In the genomic region with DNA sequence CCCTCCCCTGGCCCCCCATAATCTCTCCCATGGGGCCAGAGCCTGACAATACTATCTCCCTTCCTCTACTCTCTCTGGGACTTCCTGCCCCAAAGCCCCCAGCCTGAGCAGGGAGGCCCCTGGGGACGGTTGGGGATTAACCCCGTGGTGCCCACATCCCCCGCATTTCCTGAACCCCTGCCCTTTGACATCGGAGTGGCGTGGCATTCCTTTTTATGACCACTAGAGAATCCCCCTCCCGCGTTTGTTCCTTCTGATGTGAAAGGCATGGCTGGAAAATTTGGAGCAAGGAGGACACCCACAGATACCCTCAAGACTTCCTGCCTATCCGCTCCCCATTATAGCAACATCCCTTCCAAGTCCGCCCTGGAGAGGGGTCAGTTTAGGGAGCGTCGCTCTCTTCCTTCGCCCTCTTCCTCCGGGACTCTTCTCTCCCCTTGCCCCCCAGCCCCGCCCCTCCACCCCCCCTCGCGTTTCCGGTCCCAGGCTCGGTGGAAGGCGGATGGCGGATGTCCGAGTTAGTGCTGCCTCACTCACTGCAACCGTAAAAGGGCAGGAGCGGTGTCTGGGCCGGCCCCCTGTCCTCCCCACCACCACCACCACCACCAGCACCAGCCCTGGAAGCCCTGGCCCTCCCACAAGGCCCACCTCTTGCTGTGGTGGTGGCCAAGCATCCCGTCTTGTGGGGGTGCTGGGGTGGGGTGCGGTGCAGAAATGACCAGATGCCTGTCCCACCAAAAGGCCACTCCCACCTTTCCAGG, we compare ENCODE assay signal across 8 cellular contexts. TPM values are rescaled to one million over a fixed set of nuclear protein-coding genes. Genes with fewer than 3 reads are reported as not detected.
DNase-seq lines count a peak whose midpoint lies in the region; TF ChIP-seq lines count a peak whose summit lies in the region.

No MANE protein-coding gene starts in this region.

- TF ChIP-seq CTCF in HFFc6 (IDR thresholded peaks at IDR 0.05) (peak; percentile 26), liver (IDR thresholded peaks at IDR 0.05; ENCODE audit: low read depth, low read length, missing input control) (no peak)

- H3K27me3 ChIP-seq in liver (ENCODE audit: control insufficient read depth in 4 of 4, insufficient read depth in 4 of 4, low read length in 3 of 4): no peaks in the 10 kb centered on the region

- H3K4me1 Mint-ChIP-seq in HFFc6 (ENCODE audit: low read depth): peaks cover 42% of the 10 kb centered on the region
- H3K4me1 Mint-ChIP-seq in dendritic cell treated with granulocyte-macrophage colony-stimulating factor and Interleukin-4, amounts not matched to agents 40 ng/mL and 50 ng/mL, for 4 days (ENCODE audit: low read depth): peaks cover 66% of the 10 kb centered on the region

- DNase-seq in DMS53 treated with DMSO at 0.1 percent for 48 hours (lab: John Stamatoyannopoulos, UW; ENCODE audit: unreplicated experiment) (peak; percentile 41), HFFc6 (peak; percentile 57), SK-MEL-5 (ENCODE audit: low read depth, low spot score) (peak; percentile 39), substantia nigra (lab: John Stamatoyannopoulos, UW) (peak in 21 of 49 donors; percentile 6 to 70 (median 25)), NCI-H524 treated with DMSO at 0.1 percent for 48 hours (lab: John Stamatoyannopoulos, UW) (no peak), NCI-H1694 treated with DMSO at 0.1 percent for 48 hours (lab: John Stamatoyannopoulos, UW) (no peak)

- WGBS in liver: 7% methylated on average over 26 of the region's 26 CpGs

- peaks cover 17% of the 10 kb centered on the region for H3K36me3 Mint-ChIP-seq in HFFc6 (ENCODE audit: low read depth)
- peaks cover 72% of the 10 kb centered on the region for H3K36me3 Mint-ChIP-seq in dendritic cell treated with granulocyte-macrophage colony-stimulating factor and Interleukin-4, amounts not matched to agents 40 ng/mL and 50 ng/mL, for 4 days (ENCODE audit: low read depth)

- no peaks in the 10 kb centered on the region for H3K9me3 Mint-ChIP-seq in HFFc6
- H3K9me3 Mint-ChIP-seq in dendritic cell treated with granulocyte-macrophage colony-stimulating factor and Interleukin-4, amounts not matched to agents 40 ng/mL and 50 ng/mL, for 4 days: no peaks in the 10 kb centered on the region

- no peak for TF ChIP-seq RAD21 in liver (IDR thresholded peaks at IDR 0.05)

- H3K36me3 ChIP-seq in liver (ENCODE audit: control insufficient read depth in 4 of 4, insufficient read depth in 3 of 4, low read depth in 1 of 4, low read length in 3 of 4): no peaks in the 10 kb centered on the region

- H3K4me3 ChIP-seq in liver (ENCODE audit: low read depth in 1 of 3, low read length in 3 of 3): peak overlapping the region; percentile 18 to 96 (median 79)

- peak overlapping the region; percentile 89 for H3K27ac Mint-ChIP-seq in HFFc6
- H3K27ac Mint-ChIP-seq in dendritic cell treated with granulocyte-macrophage colony-stimulating factor and Interleukin-4, amounts not matched to agents 40 ng/mL and 50 ng/mL, for 4 days: peak overlapping the region; percentile 94

- in situ Hi-C loops in SK-MEL-5 (cut with HindIII; ENCODE audit: low pct_unique_long_range_greater_than_20kb, low sequenced_read_pairs): no loop called here

- H3K4me3 Mint-ChIP-seq in HFFc6: peak overlapping the region; percentile 95
- peak overlapping the region; percentile 99 for H3K4me3 Mint-ChIP-seq in dendritic cell treated with granulocyte-macrophage colony-stimulating factor and Interleukin-4, amounts not matched to agents 40 ng/mL and 50 ng/mL, for 4 days

- no peaks in the 10 kb centered on the region; the same call in 1 of the 2 replicates for H3K27me3 Mint-ChIP-seq in HFFc6 (ENCODE audit: insufficient read depth)
- H3K27me3 Mint-ChIP-seq in dendritic cell treated with granulocyte-macrophage colony-stimulating factor and Interleukin-4, amounts not matched to agents 40 ng/mL and 50 ng/mL, for 4 days: no peaks in the 10 kb centered on the region

- H3K9me3 ChIP-seq in liver (ENCODE audit: control insufficient read depth in 4 of 4, low read length in 3 of 4): no peaks in the 10 kb centered on the region

- H3K4me1 ChIP-seq in liver (ENCODE audit: control insufficient read depth in 4 of 4, insufficient read depth in 4 of 4, low read length in 3 of 4): peaks cover 3 to 36% (median 21%) of the 10 kb centered on the region in 4 donors

- peak overlapping the region; percentile 22 to 48 for H3K9ac ChIP-seq in liver (ENCODE audit: low read depth in 1 of 2, low read length in 2 of 2)

- H3K27ac ChIP-seq in liver (ENCODE audit: low read depth in 1 of 2, low read length in 2 of 2) (peak overlapping the region; percentile 88 to 89), substantia nigra (ENCODE audit: low read depth, low read length, poor library complexity, severe bottlenecking) (peak overlapping the region; percentile 77)

- intact Hi-C loops in dendritic cell treated with granulocyte-macrophage colony-stimulating factor and Interleukin-4, amounts not matched to agents 40 ng/mL and 50 ng/mL, for 4 days (cut with micrococcal nuclease): loop anchor here (2.0 kb wide), 1 partner anchor 14 kb away; no protein-coding TSS in a partner anchor

TF ChIP-seq in liver, 16 proteins besides CTCF, POLR2A, EP300 and RAD21:
- TF ChIP-seq SP1 (IDR thresholded peaks at IDR 0.05) (no peak), TAF1 (conservative IDR thresholded peaks at IDR 0.05) (no peak), NR2F2 (IDR thresholded peaks at IDR 0.05) (peak; percentile 85), GABPA (IDR thresholded peaks at IDR 0.05 in 1 of 2, conservative IDR thresholded peaks at IDR 0.05 in 1 of 2) (peak in 1 of 2 donors; percentile 32), RXRA (IDR thresholded peaks at IDR 0.05) (no peak)
- TF ChIP-seq, protein P1, sequence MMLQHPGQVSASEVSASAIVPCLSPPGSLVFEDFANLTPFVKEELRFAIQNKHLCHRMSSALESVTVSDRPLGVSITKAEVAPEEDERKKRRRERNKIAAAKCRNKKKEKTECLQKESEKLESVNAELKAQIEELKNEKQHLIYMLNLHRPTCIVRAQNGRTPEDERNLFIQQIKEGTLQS (IDR thresholded peaks at IDR 0.05): no peak

RNA-seq across cellular contexts. Expression of a gene that starts 1.8 kb away (rescaled TPM):
- 100 to 1,000 TPM; 179 to 199 (median 185) TPM for total RNA-seq in HFFc6 (2021; fragmentation: NEBNext Ultra II Directional; extraction: Animal tissue kit (Norgen Biotek cat#: 25700))
- total RNA-seq in SK-MEL-5 (2014; rRNA removed; shearing (Covaris generic)): 42.6 and 44.1 TPM in 2 replicates
- polyA plus RNA-seq in SK-MEL-5 (2015; cell fraction: cytosol; rRNA removed): 94.0 and 106 TPM in 2 replicates
- 31.7 and 46.7 TPM in 2 replicates for polyA plus RNA-seq in SK-MEL-5 (2015; cell fraction: nucleus; rRNA removed)
- 10 to 100 TPM; 20.2 to 29.1 TPM for total RNA-seq in liver
- 10 to 100 TPM in 1 of 2 donors, 1 to 10 TPM in 1; 7.3 to 25.3 TPM for polyA plus RNA-seq in liver

RNA-seq across cellular contexts. Expression of a gene that starts 10.9 kb away (rescaled TPM):
- total RNA-seq in HFFc6 (2021; fragmentation: NEBNext Ultra II Directional; extraction: Animal tissue kit (Norgen Biotek cat#: 25700)): 1 to 10 TPM in 4 of 6 experiments, under 1 TPM in 2; 0.80 to 1.3 (median 1.1) TPM
- total RNA-seq in SK-MEL-5 (2014; rRNA removed; shearing (Covaris generic)): 0.74 and 1.9 TPM in 2 replicates
- 0.68 and 1.7 TPM in 2 replicates for polyA plus RNA-seq in SK-MEL-5 (2015; cell fraction: cytosol; rRNA removed)
- polyA plus RNA-seq in SK-MEL-5 (2015; cell fraction: nucleus; rRNA removed): 2.3 and 7.7 TPM in 2 replicates
- 1 to 10 TPM in 1 of 2 donors, under 1 TPM in 1; 0.17 to 1.5 TPM for total RNA-seq in liver
- polyA plus RNA-seq in liver: under 1 TPM; 0.45 to 0.49 TPM

RNA-seq across cellular contexts. Expression of a gene that starts 12.3 kb away (rescaled TPM):
- total RNA-seq in HFFc6 (2021; fragmentation: NEBNext Ultra II Directional; extraction: Animal tissue kit (Norgen Biotek cat#: 25700)): 10 to 100 TPM; 10.3 to 21.3 (median 13.8) TPM
- 10.0 and 12.8 TPM in 2 replicates for total RNA-seq in SK-MEL-5 (2014; rRNA removed; shearing (Covaris generic))
- polyA plus RNA-seq in SK-MEL-5 (2015; cell fraction: cytosol; rRNA removed): 25.9 and 29.0 TPM in 2 replicates
- polyA plus RNA-seq in SK-MEL-5 (2015; cell fraction: nucleus; rRNA removed): 9.4 and 10.4 TPM in 2 replicates
- total RNA-seq in liver: 1 to 10 TPM; 1.0 to 1.6 TPM
- polyA plus RNA-seq in liver: 1 to 10 TPM; 1.3 to 3.5 TPM

RNA-seq across cellular contexts. Expression of a gene that starts 41.3 kb away (rescaled TPM):
- total RNA-seq in HFFc6 (2021; fragmentation: NEBNext Ultra II Directional; extraction: Animal tissue kit (Norgen Biotek cat#: 25700)): 10 to 100 TPM; 35.0 to 71.5 (median 62.9) TPM
- 0.13 and 0.42 TPM in 2 replicates for total RNA-seq in SK-MEL-5 (2014; rRNA removed; shearing (Covaris generic))
- 0.81 and 3.8 TPM in 2 replicates for polyA plus RNA-seq in SK-MEL-5 (2015; cell fraction: cytosol; rRNA removed)
- polyA plus RNA-seq in SK-MEL-5 (2015; cell fraction: nucleus; rRNA removed): 1.5 and 3.8 TPM in 2 replicates
- total RNA-seq in liver: 1 to 10 TPM in 1 of 2 donors, under 1 TPM in 1; 0.28 to 1.3 TPM
- under 1 TPM; 0.18 to 0.51 TPM for polyA plus RNA-seq in liver

Comparison
In these comparisons a context has a peak if more than half of its experiments do, and no peak if none do; other contexts are left out.
1. DNase-seq: peak in DMS53 treated with DMSO at 0.1 percent for 48 hours (single experiment), HFFc6 (single experiment) and SK-MEL-5 (single experiment); none in NCI-H524 treated with DMSO at 0.1 percent for 48 hours (single experiment) and NCI-H1694 treated with DMSO at 0.1 percent for 48 hours (single experiment).